In genomic region chr7:100100420-100101015, GRCh38 we compare ENCODE assay signal across 8 cellular contexts. TPM values are rescaled to one million over a fixed set of nuclear protein-coding genes. Genes with fewer than 3 reads are reported as not detected.
DNase-seq lines count a peak whose midpoint lies in the region; ATAC-seq and TF ChIP-seq lines count a peak whose summit lies in the region.

No MANE protein-coding gene starts in this region.

- peak overlapping the region; percentile 86 to 99 (median 92) for H3K4me2 ChIP-seq in BLaER1 treated with 17β-estradiol and CSF1 and Interleukin-3, amounts not matched to agents 10 nM and 100 nM

- ATAC-seq in GM19372 (IDR thresholded peaks at IDR 0.05; ENCODE audit: low read depth, unreplicated experiment), result peak; percentile 54
- ATAC-seq in HG03469 (IDR thresholded peaks at IDR 0.05; ENCODE audit: unreplicated experiment), result peak; percentile 53

- H3K36me3 ChIP-seq in BLaER1 treated with 17β-estradiol and CSF1 and Interleukin-3, amounts not matched to agents 10 nM and 100 nM, result peaks cover 61 to 75% (median 69%) of the 10 kb centered on the region in 11 experiments
- H3K36me3 ChIP-seq in liver (ENCODE audit: control insufficient read depth in 4 of 4, insufficient read depth in 3 of 4, low read depth in 1 of 4, low read length in 3 of 4), result peaks cover 16 to 42% (median 33%) of the 10 kb centered on the region in 4 donors

- peak in 1 of 2 donors; percentile 39 for TF ChIP-seq RAD21 in liver (IDR thresholded peaks at IDR 0.05)

- under 1% methylated on average over 61 of the region's 61 CpGs for WGBS in liver

- H3K4me1 ChIP-seq in BLaER1 treated with 17β-estradiol and CSF1 and Interleukin-3, amounts not matched to agents 10 nM and 100 nM, result peaks cover 28 to 59% (median 48%) of the 10 kb centered on the region in 10 experiments
- H3K4me1 ChIP-seq in liver (ENCODE audit: control insufficient read depth in 4 of 4, insufficient read depth in 4 of 4, low read length in 3 of 4), result peaks cover 0 to 20% (median 14%) of the 10 kb centered on the region in 4 donors

- H3K9ac ChIP-seq in BLaER1 treated with 17β-estradiol and CSF1 and Interleukin-3, amounts not matched to agents 10 nM and 100 nM, result peak overlapping the region; percentile 78 to 99 (median 97)
- H3K9ac ChIP-seq in liver (ENCODE audit: low read depth in 1 of 2, low read length in 2 of 2), result peak overlapping the region; percentile 64 to 89

- no peaks in the 10 kb centered on the region for H3K27me3 ChIP-seq in BLaER1 treated with 17β-estradiol and CSF1 and Interleukin-3, amounts not matched to agents 10 nM and 100 nM
- H3K27me3 ChIP-seq in liver (ENCODE audit: control insufficient read depth in 4 of 4, insufficient read depth in 4 of 4, low read length in 3 of 4), result no peaks in the 10 kb centered on the region

- TF ChIP-seq CTCF in liver (IDR thresholded peaks at IDR 0.05; ENCODE audit: low read depth, low read length, missing input control), result no peak

- peak overlapping the region; percentile 45 to 99 (median 96); a peak in 21 of 22 replicates for H3K27ac ChIP-seq in BLaER1 treated with 17β-estradiol and CSF1 and Interleukin-3, amounts not matched to agents 10 nM and 100 nM
- peak overlapping the region; percentile 90 to 94 for H3K27ac ChIP-seq in liver (ENCODE audit: low read depth in 1 of 2, low read length in 2 of 2)

- DNase-seq in NCI-H526 (lab: John Stamatoyannopoulos, UW), result peak; percentile 95 to 98
- peak; percentile 76 to 80 for DNase-seq in activated CD4-positive, alpha-beta T cell treated with anti-CD3 and anti-CD28 coated beads, Interleukin-2, amount 50 U/mL, for 4 hours
- peak; percentile 97 for DNase-seq in dermis blood vessel endothelial cell
- DNase-seq in stimulated activated CD4-positive, alpha-beta T cell treated with anti-CD3 and anti-CD28 coated beads, Interleukin-2, amount 100 ng/mL, for 4 hours (ENCODE audit: low read depth), result peak; percentile 79

- peak overlapping the region; percentile 77 to 97 (median 86) for H3K4me3 ChIP-seq in BLaER1 treated with 17β-estradiol and CSF1 and Interleukin-3, amounts not matched to agents 10 nM and 100 nM
- H3K4me3 ChIP-seq in liver (ENCODE audit: low read depth in 1 of 3, low read length in 3 of 3), result peak overlapping the region; percentile 81 to 87 (median 82)

- H3K9me3 ChIP-seq in BLaER1 treated with 17β-estradiol and CSF1 and Interleukin-3, amounts not matched to agents 10 nM and 100 nM (replicated peaks in 1 of 11), result no peaks in the 10 kb centered on the region
- no peaks in the 10 kb centered on the region for H3K9me3 ChIP-seq in liver (ENCODE audit: control insufficient read depth in 4 of 4, low read length in 3 of 4)

- peaks cover 0 to 49% (median 45%) of the 10 kb centered on the region in 11 experiments; a peak in 18 of 22 replicates for H4K20me1 ChIP-seq in BLaER1 treated with 17β-estradiol and CSF1 and Interleukin-3, amounts not matched to agents 10 nM and 100 nM

TF ChIP-seq in liver, 16 proteins besides CTCF, POLR2A, EP300 and RAD21:
- TF ChIP-seq GABPA (IDR thresholded peaks at IDR 0.05 in 1 of 2, conservative IDR thresholded peaks at IDR 0.05 in 1 of 2) (peak; percentile 79 to 94), SP1 (IDR thresholded peaks at IDR 0.05) (peak; percentile 67), RXRA (IDR thresholded peaks at IDR 0.05) (peak; percentile 13 to 30), EGR1 (IDR thresholded peaks at IDR 0.05; ENCODE audit: low read depth in 2 of 2) (peak; percentile 44 to 64), NR2F2 (IDR thresholded peaks at IDR 0.05) (peak; percentile 46), HNF4G (IDR thresholded peaks at IDR 0.05) (no peak), JUND (IDR thresholded peaks at IDR 0.05) (no peak), YY1 (IDR thresholded peaks at IDR 0.05) (peak; percentile 88), MAX (IDR thresholded peaks at IDR 0.05) (peak; percentile 95), FOXA2 (IDR thresholded peaks at IDR 0.05) (peak; percentile 47), TAF1 (conservative IDR thresholded peaks at IDR 0.05) (peak; percentile 39), ZBTB33 (IDR thresholded peaks at IDR 0.05) (no peak), HNF4A (conservative IDR thresholded peaks at IDR 0.05) (no peak), FOXA1 (IDR thresholded peaks at IDR 0.05) (peak; percentile 26)
- TF ChIP-seq, protein P1, sequence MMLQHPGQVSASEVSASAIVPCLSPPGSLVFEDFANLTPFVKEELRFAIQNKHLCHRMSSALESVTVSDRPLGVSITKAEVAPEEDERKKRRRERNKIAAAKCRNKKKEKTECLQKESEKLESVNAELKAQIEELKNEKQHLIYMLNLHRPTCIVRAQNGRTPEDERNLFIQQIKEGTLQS (IDR thresholded peaks at IDR 0.05), result no peak
- TF ChIP-seq, protein P2, sequence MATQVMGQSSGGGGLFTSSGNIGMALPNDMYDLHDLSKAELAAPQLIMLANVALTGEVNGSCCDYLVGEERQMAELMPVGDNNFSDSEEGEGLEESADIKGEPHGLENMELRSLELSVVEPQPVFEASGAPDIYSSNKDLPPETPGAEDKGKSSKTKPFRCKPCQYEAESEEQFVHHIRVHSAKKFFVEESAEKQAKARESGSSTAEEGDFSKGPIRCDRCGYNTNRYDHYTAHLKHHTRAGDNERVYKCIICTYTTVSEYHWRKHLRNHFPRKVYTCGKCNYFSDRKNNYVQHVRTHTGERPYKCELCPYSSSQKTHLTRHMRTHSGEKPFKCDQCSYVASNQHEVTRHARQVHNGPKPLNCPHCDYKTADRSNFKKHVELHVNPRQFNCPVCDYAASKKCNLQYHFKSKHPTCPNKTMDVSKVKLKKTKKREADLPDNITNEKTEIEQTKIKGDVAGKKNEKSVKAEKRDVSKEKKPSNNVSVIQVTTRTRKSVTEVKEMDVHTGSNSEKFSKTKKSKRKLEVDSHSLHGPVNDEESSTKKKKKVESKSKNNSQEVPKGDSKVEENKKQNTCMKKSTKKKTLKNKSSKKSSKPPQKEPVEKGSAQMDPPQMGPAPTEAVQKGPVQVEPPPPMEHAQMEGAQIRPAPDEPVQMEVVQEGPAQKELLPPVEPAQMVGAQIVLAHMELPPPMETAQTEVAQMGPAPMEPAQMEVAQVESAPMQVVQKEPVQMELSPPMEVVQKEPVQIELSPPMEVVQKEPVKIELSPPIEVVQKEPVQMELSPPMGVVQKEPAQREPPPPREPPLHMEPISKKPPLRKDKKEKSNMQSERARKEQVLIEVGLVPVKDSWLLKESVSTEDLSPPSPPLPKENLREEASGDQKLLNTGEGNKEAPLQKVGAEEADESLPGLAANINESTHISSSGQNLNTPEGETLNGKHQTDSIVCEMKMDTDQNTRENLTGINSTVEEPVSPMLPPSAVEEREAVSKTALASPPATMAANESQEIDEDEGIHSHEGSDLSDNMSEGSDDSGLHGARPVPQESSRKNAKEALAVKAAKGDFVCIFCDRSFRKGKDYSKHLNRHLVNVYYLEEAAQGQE (IDR thresholded peaks at IDR 0.05), result no peak

RNA-seq across cellular contexts. Expression of gene MCM7, which starts 0.7 kb away (rescaled TPM):
- total RNA-seq in dermis blood vessel endothelial cell, result 63.3 and 138 TPM in 2 replicates
- total RNA-seq in liver, result 100 to 1,000 TPM in 1 of 2 donors, 10 to 100 TPM in 1; 20.6 to 143 TPM
- 10 to 100 TPM; 12.6 to 14.6 TPM for polyA plus RNA-seq in liver

RNA-seq across cellular contexts. Expression of gene AP4M1, which starts 0.9 kb away (rescaled TPM):
- total RNA-seq in dermis blood vessel endothelial cell, result 16.8 and 24.3 TPM in 2 replicates
- 1 to 10 TPM; 4.6 to 5.5 TPM for total RNA-seq in liver
- 1 to 10 TPM; 3.3 to 4.9 TPM for polyA plus RNA-seq in liver

RNA-seq across cellular contexts. Expression of gene COPS6, which starts 11.7 kb away (rescaled TPM):
- total RNA-seq in dermis blood vessel endothelial cell (59.1 and 99.7 TPM in 2 replicates), liver (10 to 100 TPM; 28.7 to 30.8 TPM)
- 10 to 100 TPM; 62.7 to 63.2 TPM for polyA plus RNA-seq in liver

RNA-seq across cellular contexts. Expression of gene TAF6, which starts 18.6 kb away (rescaled TPM):
- total RNA-seq in dermis blood vessel endothelial cell (37.1 and 78.6 TPM in 2 replicates), liver (10 to 100 TPM; 16.1 to 17.9 TPM)
- 10 to 100 TPM in 1 of 2 donors, 1 to 10 TPM in 1; 8.9 to 16.3 TPM for polyA plus RNA-seq in liver

RNA-seq across cellular contexts. Expression of gene CNPY4, which starts 18.9 kb away (rescaled TPM):
- 31.2 and 39.5 TPM in 2 replicates for total RNA-seq in dermis blood vessel endothelial cell
- total RNA-seq in liver, result 10 to 100 TPM in 1 of 2 donors, 1 to 10 TPM in 1; 3.7 to 11.9 TPM
- 1 to 10 TPM; 1.9 to 3.8 TPM for polyA plus RNA-seq in liver

Comparison
In these comparisons a context has a peak if more than half of its experiments do, and no peak if none do; other contexts are left out.
1. Peak in every context shown above with its lines: DNase-seq, ATAC-seq, H3K4me3 ChIP-seq and H3K27ac ChIP-seq.